ENCODE assay signal across 12 cellular contexts in the genomic region with DNA sequence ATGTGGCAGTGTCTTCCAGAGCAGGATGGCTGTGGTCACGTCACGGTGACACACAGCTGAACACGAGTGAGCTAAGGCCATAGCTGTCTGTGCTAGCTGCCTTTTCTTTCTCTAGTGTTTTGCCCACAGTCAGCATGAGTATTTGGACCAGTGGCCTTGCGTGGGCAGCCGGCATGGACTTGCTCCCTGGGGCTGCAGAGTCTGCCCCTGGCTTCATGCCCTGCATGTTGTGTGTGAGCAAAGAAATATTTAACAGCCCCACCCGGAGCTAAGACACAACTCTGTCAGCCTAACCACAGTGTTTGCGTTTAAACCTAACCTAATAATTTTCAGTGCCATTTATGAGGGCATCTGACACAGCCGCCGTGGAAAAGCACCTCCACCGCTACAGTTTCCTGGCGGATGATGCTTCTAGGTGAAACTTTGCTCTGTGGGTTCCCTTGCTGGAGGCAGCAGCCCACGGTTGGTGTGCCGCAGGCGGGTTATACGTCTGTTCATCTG. TPM values are rescaled to one million over a fixed set of nuclear protein-coding genes. Genes with fewer than 3 reads are reported as not detected.
DNase-seq lines count a peak whose midpoint lies in the region; ATAC-seq and TF ChIP-seq lines count a peak whose summit lies in the region.
"Had no signal": no experiment of that assay in that cellular context is flagged by ENCODE, and none has a peak within 500 bp of the region (broad histone marks: within the 10 kb centered on the region; RNA-seq: fewer than 3 reads in every experiment).

No MANE protein-coding gene starts in this region.

- no peaks in the 10 kb centered on the region for H3K27me3 Mint-ChIP-seq in progenitor cell of endocrine pancreas
- H3K27me3 Mint-ChIP-seq: dendritic cell treated with granulocyte-macrophage colony-stimulating factor and Interleukin-4, amounts not matched to agents 40 ng/mL and 50 ng/mL, for 4 days had no signal

- H3K4me1 Mint-ChIP-seq in progenitor cell of endocrine pancreas (ENCODE audit: low read depth) = peaks cover 4% of the 10 kb centered on the region

- in situ Hi-C loops in ACHN (cut with HindIII; ENCODE audit: low pct_ligation_motif_present, low pct_unique_long_range_greater_than_20kb, low sequenced_read_pairs) = no loop called here

- ATAC-seq in omental fat pad (ENCODE audit: low FRiP score) (peak; percentile 23), HG03159 (IDR thresholded peaks at IDR 0.05; ENCODE audit: unreplicated experiment) (no peak)
- ATAC-seq: K562, left colon, SK-N-SH treated with all-trans-retinoic acid at 6 μM for 48 hours had no signal

- DNase-seq in COR-L47 (lab: John Stamatoyannopoulos, UW) (peak; percentile 7), T-helper 9 cell (peak; percentile 23), astrocyte of the hippocampus (ENCODE audit: low read depth, low spot score) (peak; percentile 39), omental fat pad (ENCODE audit: low spot score) (no peak), hepatic stellate cell (ENCODE audit: low spot score) (no peak), progenitor cell of endocrine pancreas (ENCODE audit: low spot score, unreplicated experiment) (no peak), ACHN (no peak)

- TF ChIP-seq CTCF in omental fat pad (IDR thresholded peaks at IDR 0.05) = no peak
- TF ChIP-seq CTCF in progenitor cell of endocrine pancreas (IDR thresholded peaks at IDR 0.05; ENCODE audit: unreplicated experiment) = no peak

- H3K4me3 Mint-ChIP-seq in progenitor cell of endocrine pancreas (ENCODE audit: low read depth) = no peak overlapping the region
- H3K4me3 Mint-ChIP-seq: dendritic cell treated with granulocyte-macrophage colony-stimulating factor and Interleukin-4, amounts not matched to agents 40 ng/mL and 50 ng/mL, for 4 days had no signal

- H3K36me3 Mint-ChIP-seq in progenitor cell of endocrine pancreas (ENCODE audit: insufficient read depth) = no peaks in the 10 kb centered on the region

- H3K27ac Mint-ChIP-seq in progenitor cell of endocrine pancreas = no peak overlapping the region
- H3K27ac Mint-ChIP-seq: dendritic cell treated with granulocyte-macrophage colony-stimulating factor and Interleukin-4, amounts not matched to agents 40 ng/mL and 50 ng/mL, for 4 days had no signal

- no peaks in the 10 kb centered on the region for H3K9me3 Mint-ChIP-seq in progenitor cell of endocrine pancreas (ENCODE audit: low read depth)
- H3K9me3 Mint-ChIP-seq: dendritic cell treated with granulocyte-macrophage colony-stimulating factor and Interleukin-4, amounts not matched to agents 40 ng/mL and 50 ng/mL, for 4 days had no signal

RNA-seq across cellular contexts. Expression of a gene that starts 14.6 kb away (rescaled TPM):
- total RNA-seq in omental fat pad = 10 to 100 TPM in 3 of 4 donors, 1 to 10 TPM in 1; 7.9 to 18.3 (median 11.3) TPM
- 16.7 and 17.0 TPM in 2 replicates for total RNA-seq in progenitor cell of endocrine pancreas

RNA-seq across cellular contexts. Expression of a gene that starts 58.2 kb away (rescaled TPM):
- total RNA-seq in omental fat pad = not detected
- total RNA-seq in progenitor cell of endocrine pancreas = not detected in 2 replicates
- total RNA-seq: K562, left colon had no signal

Comparison
In these comparisons a context has a peak if more than half of its experiments do, and no peak if none do; other contexts are left out.
1. DNase-seq: peak in COR-L47 (single experiment), T-helper 9 cell (single experiment) and astrocyte of the hippocampus (single experiment); none in omental fat pad (single experiment), hepatic stellate cell (single experiment), progenitor cell of endocrine pancreas (single experiment) and ACHN (single experiment).